ENCODE assay signal across 22 cellular contexts in genomic region chr5:177514541-177514940, GRCh38. TPM values are rescaled to one million over a fixed set of nuclear protein-coding genes. Genes with fewer than 3 reads are reported as not detected.
DNase-seq lines count a peak whose midpoint lies in the region; ATAC-seq and TF ChIP-seq lines count a peak whose summit lies in the region.
"Had no signal": no experiment of that assay in that cellular context is flagged by ENCODE, and none has a peak within 500 bp of the region (broad histone marks: within the 10 kb centered on the region; RNA-seq: fewer than 3 reads in every experiment).

No MANE protein-coding gene starts in this region.

- H3K9ac ChIP-seq in Karpas-422 (ENCODE audit: low read length): peak overlapping the region; percentile 87; the same call in 1 of the 2 replicates

- H3K4me2 ChIP-seq in Karpas-422 (ENCODE audit: low read depth, low read length, poor library complexity, severe bottlenecking): no peak overlapping the region

- ATAC-seq in activated naive CD4-positive, alpha-beta T cell treated with anti-CD3 and anti-CD28 coated beads, Interleukin-2, amount 50 U/mL, for 72 hours: no peak
- ATAC-seq in HG03520 (IDR thresholded peaks at IDR 0.05; ENCODE audit: unreplicated experiment): no peak
- ATAC-seq: gastrocnemius medialis; stimulated activated memory B cell treated with anti-CD40 and anti-IgM and Interleukin-4, amounts not matched to agents 10 μg/mL and 1 μg/mL and 100 μg/mL, for 72 hours; T-cell had no signal

- peaks cover 37% of the 10 kb centered on the region for H3K4me1 Mint-ChIP-seq in activated naive CD4-positive, alpha-beta T cell treated with anti-CD3 and anti-CD28 coated beads for 36 hours (ENCODE audit: low read depth)
- H3K4me1 Mint-ChIP-seq in activated naive CD8-positive, alpha-beta T cell treated with anti-CD3 and anti-CD28 coated beads for 36 hours: peaks cover 33% of the 10 kb centered on the region
- peaks cover 28% of the 10 kb centered on the region for H3K4me1 Mint-ChIP-seq in neural crest cell

- no peaks in the 10 kb centered on the region for H3K27me3 ChIP-seq in Karpas-422 (ENCODE audit: low read length)
- H3K27me3 ChIP-seq: gastrocnemius medialis, SJSA1 had no signal

- H3K9me2 ChIP-seq in Karpas-422 (replicated peaks; ENCODE audit: insufficient read depth, low read length): no peaks in the 10 kb centered on the region

- no peak overlapping the region for H3K27ac ChIP-seq in Karpas-422 (ENCODE audit: low read length)
- H3K27ac ChIP-seq: gastrocnemius medialis, SJSA1 had no signal

- 0 out of 2 replicates have a peak, but pooled peaks cover 3% of the 10 kb centered on the region for H4K20me1 ChIP-seq in Karpas-422 (ENCODE audit: insufficient read depth, low read depth, low read length)

- CTCF ChIA-PET in activated naive CD4-positive, alpha-beta T cell treated with anti-CD3 and anti-CD28 coated beads for 36 hours (lab: Charles Lee): interaction anchor here (1.5 to 2.2 kb wide), 2 partner anchors 13 to 124 kb away, joined by 4 to 8 read pairs; no protein-coding TSS in a partner anchor

- peaks cover 51% of the 10 kb centered on the region for H3K36me3 Mint-ChIP-seq in activated naive CD4-positive, alpha-beta T cell treated with anti-CD3 and anti-CD28 coated beads for 36 hours (ENCODE audit: low read depth)
- peaks cover 32 to 50% of the 10 kb centered on the region in 2 donors for H3K36me3 Mint-ChIP-seq in activated naive CD4-positive, alpha-beta T cell treated with anti-CD3 and anti-CD28 coated beads, Interleukin-2, amount 50 U/mL, for 72 hours
- H3K36me3 Mint-ChIP-seq in activated naive CD8-positive, alpha-beta T cell treated with anti-CD3 and anti-CD28 coated beads for 36 hours: peaks cover 47% of the 10 kb centered on the region
- H3K36me3 Mint-ChIP-seq in neural crest cell (ENCODE audit: low read depth): peaks cover 9% of the 10 kb centered on the region

- H3K9me3 Mint-ChIP-seq in activated naive CD4-positive, alpha-beta T cell treated with anti-CD3 and anti-CD28 coated beads for 36 hours: no peaks in the 10 kb centered on the region
- H3K9me3 Mint-ChIP-seq in activated naive CD4-positive, alpha-beta T cell treated with anti-CD3 and anti-CD28 coated beads, Interleukin-2, amount 50 U/mL, for 72 hours: no peaks in the 10 kb centered on the region
- no peaks in the 10 kb centered on the region for H3K9me3 Mint-ChIP-seq in activated naive CD8-positive, alpha-beta T cell treated with anti-CD3 and anti-CD28 coated beads for 36 hours
- no peaks in the 10 kb centered on the region for H3K9me3 Mint-ChIP-seq in neural crest cell
- H3K9me3 Mint-ChIP-seq: stimulated activated memory B cell treated with anti-CD40 and anti-IgM and Interleukin-4, amounts not matched to agents 10 μg/mL and 1 μg/mL and 100 μg/mL, for 72 hours; T-cell had no signal

- H2AFZ ChIP-seq in Karpas-422 (ENCODE audit: low read length): no peak overlapping the region

- peak overlapping the region; percentile 94 for H3K4me3 Mint-ChIP-seq in activated naive CD4-positive, alpha-beta T cell treated with anti-CD3 and anti-CD28 coated beads for 36 hours
- no peak overlapping the region for H3K4me3 Mint-ChIP-seq in activated naive CD8-positive, alpha-beta T cell treated with anti-CD3 and anti-CD28 coated beads for 36 hours
- H3K4me3 Mint-ChIP-seq in neural crest cell: peak overlapping the region; percentile 95

- H3K27me3 Mint-ChIP-seq in activated naive CD4-positive, alpha-beta T cell treated with anti-CD3 and anti-CD28 coated beads for 36 hours (ENCODE audit: low read depth): no peaks in the 10 kb centered on the region
- H3K27me3 Mint-ChIP-seq in activated naive CD8-positive, alpha-beta T cell treated with anti-CD3 and anti-CD28 coated beads for 36 hours: no peaks in the 10 kb centered on the region
- H3K27me3 Mint-ChIP-seq in neural crest cell (ENCODE audit: low read depth): peaks cover 2% of the 10 kb centered on the region
- H3K27me3 Mint-ChIP-seq: stimulated activated memory B cell treated with anti-CD40 and anti-IgM and Interleukin-4, amounts not matched to agents 10 μg/mL and 1 μg/mL and 100 μg/mL, for 72 hours; T-cell had no signal

- H3K27ac Mint-ChIP-seq in activated naive CD4-positive, alpha-beta T cell treated with anti-CD3 and anti-CD28 coated beads for 36 hours: no peak overlapping the region
- H3K27ac Mint-ChIP-seq in activated naive CD4-positive, alpha-beta T cell treated with anti-CD3 and anti-CD28 coated beads, Interleukin-2, amount 50 U/mL, for 72 hours: no peak overlapping the region
- H3K27ac Mint-ChIP-seq in activated naive CD8-positive, alpha-beta T cell treated with anti-CD3 and anti-CD28 coated beads for 36 hours: peak overlapping the region; percentile 45
- no peak overlapping the region for H3K27ac Mint-ChIP-seq in neural crest cell (ENCODE audit: unreplicated experiment)
- H3K27ac Mint-ChIP-seq: stimulated activated memory B cell treated with anti-CD40 and anti-IgM and Interleukin-4, amounts not matched to agents 10 μg/mL and 1 μg/mL and 100 μg/mL, for 72 hours had no signal

- no peak for TF ChIP-seq CTCF in neural crest cell (conservative IDR thresholded peaks at IDR 0.05)

- H3K9me3 ChIP-seq in Karpas-422 (ENCODE audit: low read length): no peaks in the 10 kb centered on the region
- H3K9me3 ChIP-seq: gastrocnemius medialis, HAP-1, SJSA1 had no signal

- no peak overlapping the region for H3K4me3 ChIP-seq in Karpas-422 (ENCODE audit: low read length)
- H3K4me3 ChIP-seq: gastrocnemius medialis, HAP-1, SJSA1 had no signal

- H3K36me3 ChIP-seq in Karpas-422 (ENCODE audit: insufficient read depth, low read length): peaks cover 19% of the 10 kb centered on the region; the same call in 1 of the 2 replicates

- peaks cover 53% of the 10 kb centered on the region for H3K4me1 ChIP-seq in Karpas-422 (ENCODE audit: low read length)

- H3K79me2 ChIP-seq in Karpas-422 (ENCODE audit: low read length): peaks cover 39% of the 10 kb centered on the region

- intact Hi-C loops in activated naive CD4-positive, alpha-beta T cell treated with anti-CD3 and anti-CD28 coated beads for 36 hours (cut with micrococcal nuclease): no loop called here

- DNase-seq in activated naive CD4-positive, alpha-beta T cell treated with anti-CD3 and anti-CD28 coated beads for 36 hours: no peak
- DNase-seq in activated naive CD4-positive, alpha-beta T cell treated with anti-CD3 and anti-CD28 coated beads, Interleukin-2, amount 50 U/mL, for 72 hours (ENCODE audit: low spot score in 2 of 2): no peak
- DNase-seq in Karpas-422 (no peak), neural crest cell (ENCODE audit: low read depth, low spot score) (no peak), HT-29 (ENCODE audit: low spot score) (no peak), DMS53 treated with DMSO at 0.1 percent for 48 hours (lab: John Stamatoyannopoulos, UW; ENCODE audit: unreplicated experiment) (no peak)
- no peak for DNase-seq in activated naive CD8-positive, alpha-beta T cell treated with anti-CD3 and anti-CD28 coated beads for 36 hours
- DNase-seq: activated CD4-positive, CD25-positive, alpha-beta regulatory T cell; activated naive CD4-positive, alpha-beta T cell; aorta; DMS 273 treated with DMSO at 0.1 percent for 48 hours; gastrocnemius medialis; IMR-90; NCI-H2171; NCI-H82; T-cell; trophoblast cell had no signal

RNA-seq across cellular contexts. Expression of gene DDX41, which starts 2.2 kb away (rescaled TPM):
- 100 to 1,000 TPM; 142 to 147 TPM for total RNA-seq in activated naive CD4-positive, alpha-beta T cell treated with anti-CD3 and anti-CD28 coated beads for 36 hours
- total RNA-seq in activated naive CD4-positive, alpha-beta T cell treated with anti-CD3 and anti-CD28 coated beads, Interleukin-2, amount 50 U/mL, for 72 hours: 100 to 1,000 TPM in 1 of 2 donors, 10 to 100 TPM in 1; 70.1 to 230 TPM
- 104 and 195 TPM in 2 replicates for total RNA-seq in Karpas-422 (2014; rRNA removed; shearing (Covaris generic); ENCODE audit: low replicate concordance)
- total RNA-seq in activated naive CD8-positive, alpha-beta T cell treated with anti-CD3 and anti-CD28 coated beads for 36 hours: 100 to 1,000 TPM; 211 to 220 TPM
- total RNA-seq in neural crest cell: 125 and 130 TPM in 2 replicates
- 240 and 269 TPM in 2 replicates for total RNA-seq in HT-29 (2014; rRNA removed; shearing (Covaris generic))

RNA-seq across cellular contexts. Expression of gene DOK3, which starts 4.9 kb away (rescaled TPM):
- 1 to 10 TPM in 1 of 2 experiments, under 1 TPM in 1; 0.37 to 1.3 TPM for total RNA-seq in activated naive CD4-positive, alpha-beta T cell treated with anti-CD3 and anti-CD28 coated beads for 36 hours
- total RNA-seq in activated naive CD4-positive, alpha-beta T cell treated with anti-CD3 and anti-CD28 coated beads, Interleukin-2, amount 50 U/mL, for 72 hours: 10 to 100 TPM in 1 of 2 donors, 1 to 10 TPM in 1; 1.8 to 14.9 TPM
- total RNA-seq in Karpas-422 (2014; rRNA removed; shearing (Covaris generic); ENCODE audit: low replicate concordance): 138 and 188 TPM in 2 replicates
- total RNA-seq in activated naive CD8-positive, alpha-beta T cell treated with anti-CD3 and anti-CD28 coated beads for 36 hours: 1 to 10 TPM; 8.2 to 8.6 TPM
- 10.5 and 11.4 TPM in 2 replicates for total RNA-seq in neural crest cell
- 1.6 and 1.9 TPM in 2 replicates for total RNA-seq in HT-29 (2014; rRNA removed; shearing (Covaris generic))
- total RNA-seq: RPMI7951 had no signal

RNA-seq across cellular contexts. Expression of gene PDLIM7, which starts 17.1 kb away (rescaled TPM):
- 10 to 100 TPM; 41.2 to 42.2 TPM for total RNA-seq in activated naive CD4-positive, alpha-beta T cell treated with anti-CD3 and anti-CD28 coated beads for 36 hours
- total RNA-seq in activated naive CD4-positive, alpha-beta T cell treated with anti-CD3 and anti-CD28 coated beads, Interleukin-2, amount 50 U/mL, for 72 hours: 10 to 100 TPM; 44.6 to 47.5 TPM
- 53.6 and 138 TPM in 2 replicates for total RNA-seq in Karpas-422 (2014; rRNA removed; shearing (Covaris generic); ENCODE audit: low replicate concordance)
- total RNA-seq in activated naive CD8-positive, alpha-beta T cell treated with anti-CD3 and anti-CD28 coated beads for 36 hours: 10 to 100 TPM; 38.5 to 41.9 TPM
- 129 and 147 TPM in 2 replicates for total RNA-seq in neural crest cell
- 32.2 and 34.7 TPM in 2 replicates for total RNA-seq in HT-29 (2014; rRNA removed; shearing (Covaris generic))

RNA-seq across cellular contexts. Expression of gene FAM193B, which starts 39.8 kb away (rescaled TPM):
- 10 to 100 TPM; 87.4 to 87.8 TPM for total RNA-seq in activated naive CD4-positive, alpha-beta T cell treated with anti-CD3 and anti-CD28 coated beads for 36 hours
- 100 to 1,000 TPM in 1 of 2 donors, 10 to 100 TPM in 1; 73.1 to 108 TPM for total RNA-seq in activated naive CD4-positive, alpha-beta T cell treated with anti-CD3 and anti-CD28 coated beads, Interleukin-2, amount 50 U/mL, for 72 hours
- 48.3 and 59.6 TPM in 2 replicates for total RNA-seq in Karpas-422 (2014; rRNA removed; shearing (Covaris generic); ENCODE audit: low replicate concordance)
- 10 to 100 TPM; 47.2 to 52.9 TPM for total RNA-seq in activated naive CD8-positive, alpha-beta T cell treated with anti-CD3 and anti-CD28 coated beads for 36 hours
- total RNA-seq in neural crest cell: 96.3 and 98.4 TPM in 2 replicates
- total RNA-seq in HT-29 (2014; rRNA removed; shearing (Covaris generic)): 32.8 and 61.4 TPM in 2 replicates

RNA-seq across cellular contexts. Expression of gene DBN1, which starts 41.1 kb away (rescaled TPM):
- 10 to 100 TPM; 20.8 to 22.4 TPM for total RNA-seq in activated naive CD4-positive, alpha-beta T cell treated with anti-CD3 and anti-CD28 coated beads for 36 hours
- total RNA-seq in activated naive CD4-positive, alpha-beta T cell treated with anti-CD3 and anti-CD28 coated beads, Interleukin-2, amount 50 U/mL, for 72 hours: 10 to 100 TPM in 1 of 2 donors, 1 to 10 TPM in 1; 5.5 to 20.2 TPM
- 29.1 and 72.7 TPM in 2 replicates for total RNA-seq in Karpas-422 (2014; rRNA removed; shearing (Covaris generic); ENCODE audit: low replicate concordance)
- total RNA-seq in activated naive CD8-positive, alpha-beta T cell treated with anti-CD3 and anti-CD28 coated beads for 36 hours: 100 to 1,000 TPM; 100 to 106 TPM
- total RNA-seq in neural crest cell: 387 and 410 TPM in 2 replicates
- 11.3 and 12.9 TPM in 2 replicates for total RNA-seq in HT-29 (2014; rRNA removed; shearing (Covaris generic))
